13 cellular contexts compared by ENCODE assay signal in the genomic region with DNA sequence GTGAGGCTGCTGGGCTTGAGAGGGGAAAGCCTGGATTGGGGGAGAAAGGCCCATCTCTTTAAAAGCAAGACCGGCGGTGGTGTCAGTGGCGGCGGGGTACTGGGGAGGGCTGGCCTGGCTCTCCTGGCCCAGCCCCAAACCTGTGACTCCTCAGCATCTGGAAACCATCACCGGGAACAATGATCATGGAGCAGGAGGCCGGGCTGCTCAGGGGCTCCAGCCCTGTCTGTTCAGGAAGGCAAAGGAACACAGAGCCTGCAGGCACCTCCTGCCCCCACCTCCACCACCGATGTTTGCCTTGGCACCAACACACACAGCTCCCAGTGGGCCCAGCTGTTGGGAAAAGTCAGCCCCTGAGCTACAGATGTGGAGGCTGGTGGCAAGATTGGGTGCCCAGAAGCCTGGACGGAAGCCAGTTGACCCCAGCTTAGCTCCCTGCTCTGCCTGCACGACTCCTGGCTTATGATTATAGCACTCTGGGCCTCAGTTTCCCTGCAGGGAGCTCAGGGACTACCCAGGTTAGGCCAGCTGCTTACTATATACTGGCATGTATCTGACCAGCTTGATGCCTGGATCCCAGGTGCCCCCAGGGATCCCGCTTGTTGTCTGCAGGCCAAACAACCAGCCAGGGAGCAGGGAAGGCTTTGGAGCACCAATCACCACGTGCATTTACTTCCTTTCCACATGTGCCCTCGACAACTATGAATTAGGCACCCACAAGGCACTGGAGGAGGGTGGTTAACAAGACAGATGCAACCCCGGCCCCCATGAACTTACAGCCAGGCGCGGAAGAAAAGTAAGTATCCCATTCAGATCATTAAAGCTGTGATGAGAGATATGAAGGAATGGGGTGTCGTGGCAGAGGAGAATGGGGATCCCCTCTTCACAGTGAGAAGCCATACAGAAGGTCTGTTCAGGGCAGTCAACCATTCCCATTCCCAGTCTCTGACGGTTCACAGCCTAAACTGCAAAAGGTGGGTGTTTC. TPM values are rescaled to one million over a fixed set of nuclear protein-coding genes. Genes with fewer than 3 reads are reported as not detected.
A peak's percentile ranks its signal among the peaks of the same experiment; 100 is the strongest.
DNase-seq lines count a peak whose midpoint lies in the region; TF ChIP-seq lines count a peak whose summit lies in the region.
"Had no signal": no experiment of that assay in that cellular context is flagged by ENCODE, and none has a peak within 500 bp of the region (broad histone marks: within the 10 kb centered on the region; RNA-seq: fewer than 3 reads in every experiment).

No MANE protein-coding gene starts in this region.

- TF ChIP-seq CTCF in fibroblast of the aortic adventitia (IDR thresholded peaks at IDR 0.05; ENCODE audit: insufficient read depth, low read length): no peak
- TF ChIP-seq CTCF in nephron (IDR thresholded peaks at IDR 0.05; ENCODE audit: unreplicated experiment in 3 of 3): no peak

- H3K4me3 Mint-ChIP-seq in nephron: peak overlapping the region in 1 of 3 experiments; percentile 37
- H3K4me3 Mint-ChIP-seq: activated CD8-positive, alpha-beta T cell treated with anti-CD3 and anti-CD28 coated beads for 36 hours had no signal

- H3K27me3 Mint-ChIP-seq in nephron (ENCODE audit: low read depth): no peaks in the 10 kb centered on the region
- H3K27me3 Mint-ChIP-seq: activated CD8-positive, alpha-beta T cell treated with anti-CD3 and anti-CD28 coated beads for 36 hours had no signal

- H3K36me3 Mint-ChIP-seq in nephron (ENCODE audit: low read depth): peaks cover 7% of the 10 kb centered on the region

- no peak overlapping the region for H3K4me3 ChIP-seq in fibroblast of the aortic adventitia (ENCODE audit: low read depth, low read length)
- H3K4me3 ChIP-seq: body of pancreas, pancreas had no signal

- DNase-seq in NCI-H1092 treated with DMSO at 0.1 percent for 48 hours (lab: John Stamatoyannopoulos, UW) (peak; percentile 11), NCI-H1092 (lab: John Stamatoyannopoulos, UW) (no peak), fibroblast of the aortic adventitia (ENCODE audit: low read depth) (peak; percentile 94), GF-D8 (lab: John Stamatoyannopoulos, UW) (no peak), globus pallidus (ENCODE audit: low spot score) (no peak), NOMO-1 treated with DMSO at 0.1 percent for 48 hours (lab: John Stamatoyannopoulos, UW; ENCODE audit: unreplicated experiment) (no peak)
- no peak for DNase-seq in activated effector memory CD4-positive, alpha-beta T cell treated with anti-CD3 and anti-CD28 coated beads, Interleukin-2, amount 50 U/mL, for 16 hours
- DNase-seq: activated CD8-positive, alpha-beta T cell treated with anti-CD3 and anti-CD28 coated beads for 36 hours; NCI-H1930; SHP77 had no signal

- H3K27ac Mint-ChIP-seq in nephron: peak overlapping the region in 2 of 3 experiments; percentile 95 to 98
- H3K27ac Mint-ChIP-seq: activated CD8-positive, alpha-beta T cell treated with anti-CD3 and anti-CD28 coated beads for 36 hours had no signal

- H3K4me1 Mint-ChIP-seq in nephron: peaks cover 56% of the 10 kb centered on the region

- H3K9me3 Mint-ChIP-seq in nephron: no peaks in the 10 kb centered on the region
- H3K9me3 Mint-ChIP-seq: activated CD8-positive, alpha-beta T cell treated with anti-CD3 and anti-CD28 coated beads for 36 hours had no signal

RNA-seq across cellular contexts. Expression of a gene that starts 37.3 kb away (rescaled TPM):
- 38.8 and 56.0 TPM in 2 replicates for total RNA-seq in fibroblast of the aortic adventitia (ENCODE audit: low replicate concordance)

Comparison
In these comparisons a context has a peak if more than half of its experiments do, and no peak if none do; other contexts are left out.
1. DNase-seq: peak in NCI-H1092 treated with DMSO at 0.1 percent for 48 hours (single experiment) and fibroblast of the aortic adventitia (single experiment); none in NCI-H1092 (single experiment), GF-D8 (single experiment), globus pallidus (single experiment), activated effector memory CD4-positive, alpha-beta T cell treated with anti-CD3 and anti-CD28 coated beads, Interleukin-2, amount 50 U/mL, for 16 hours (single experiment) and NOMO-1 treated with DMSO at 0.1 percent for 48 hours (single experiment).